19 cellular contexts compared by ENCODE assay signal in genomic region chr19:54724644-54725043, GRCh38. TPM values are rescaled to one million over a fixed set of nuclear protein-coding genes. Genes with fewer than 3 reads are reported as not detected.
DNase-seq lines count a peak whose midpoint lies in the region; ATAC-seq and TF ChIP-seq lines count a peak whose summit lies in the region.
"Had no signal": no experiment of that assay in that cellular context is flagged by ENCODE, and none has a peak within 500 bp of the region (broad histone marks: within the 10 kb centered on the region; RNA-seq: fewer than 3 reads in every experiment).

No MANE protein-coding gene starts in this region.

- TF ChIP-seq POLR2A in vagina (IDR thresholded peaks at IDR 0.05) = no peak

- peaks cover 2% of the 10 kb centered on the region for H3K36me3 Mint-ChIP-seq in activated naive CD4-positive, alpha-beta T cell treated with anti-CD3 and anti-CD28 coated beads, Interleukin-2, amount 50 U/mL, for 24 hours
- no peaks in the 10 kb centered on the region for H3K36me3 Mint-ChIP-seq in activated naive CD4-positive, alpha-beta T cell treated with anti-CD3 and anti-CD28 coated beads for 36 hours (ENCODE audit: low read depth)
- peaks cover 23% of the 10 kb centered on the region for H3K36me3 Mint-ChIP-seq in endothelial cell (ENCODE audit: low read depth, unreplicated experiment)

- peaks cover 16% of the 10 kb centered on the region for H3K9me3 Mint-ChIP-seq in activated naive CD4-positive, alpha-beta T cell treated with anti-CD3 and anti-CD28 coated beads, Interleukin-2, amount 50 U/mL, for 24 hours
- H3K9me3 Mint-ChIP-seq in activated naive CD4-positive, alpha-beta T cell treated with anti-CD3 and anti-CD28 coated beads for 36 hours = peaks cover 12% of the 10 kb centered on the region
- peaks cover 53% of the 10 kb centered on the region for H3K9me3 Mint-ChIP-seq in endothelial cell (ENCODE audit: unreplicated experiment)

- H3K4me3 Mint-ChIP-seq in activated naive CD4-positive, alpha-beta T cell treated with anti-CD3 and anti-CD28 coated beads, Interleukin-2, amount 50 U/mL, for 24 hours = no peak overlapping the region
- H3K4me3 Mint-ChIP-seq in activated naive CD4-positive, alpha-beta T cell treated with anti-CD3 and anti-CD28 coated beads for 36 hours = no peak overlapping the region
- peak overlapping the region; percentile 42 for H3K4me3 Mint-ChIP-seq in endothelial cell (ENCODE audit: unreplicated experiment)
- H3K4me3 Mint-ChIP-seq: B cell; CD4-positive, alpha-beta T cell; CD8-positive, alpha-beta T cell had no signal

- H3K9me3 ChIP-seq in vagina (no peaks in the 10 kb centered on the region), left ventricle myocardium inferior (replicated peaks) (peaks cover 48% of the 10 kb centered on the region)

- H3K27ac ChIP-seq in vagina = no peak overlapping the region
- no peak overlapping the region for H3K27ac ChIP-seq in left ventricle myocardium inferior (replicated peaks)
- H3K27ac ChIP-seq: 22Rv1; A549; BLaER1 treated with 17β-estradiol and CSF1 and Interleukin-3, amounts not matched to agents 10 nM and 100 nM; C4-2B had no signal

- H3K27me3 ChIP-seq in vagina (no peaks in the 10 kb centered on the region), left ventricle myocardium inferior (ENCODE audit: low read depth) (no peaks in the 10 kb centered on the region)
- H3K27me3 ChIP-seq: BLaER1 treated with 17β-estradiol and CSF1 and Interleukin-3, amounts not matched to agents 10 nM and 100 nM had no signal

- H3K4me3 ChIP-seq in vagina (no peak overlapping the region), left ventricle myocardium inferior (no peak overlapping the region)
- H3K4me3 ChIP-seq: A549; BLaER1 treated with 17β-estradiol and CSF1 and Interleukin-3, amounts not matched to agents 10 nM and 100 nM had no signal

- no peak for DNase-seq in activated naive CD4-positive, alpha-beta T cell treated with anti-CD3 and anti-CD28 coated beads for 36 hours
- no peak for DNase-seq in endothelial cell (ENCODE audit: low spot score)
- DNase-seq in vagina (ENCODE audit: extremely low spot score in 2 of 2) = peak; percentile 40 to 42
- no peak for DNase-seq in left ventricle myocardium inferior
- DNase-seq: AML-193; Caco-2; Calu3; CD4-positive, alpha-beta T cell; CD8-positive, alpha-beta T cell; DMS79 treated with DMSO at 0.1 percent for 48 hours; GF-D8 had no signal

- no peak for TF ChIP-seq CTCF in endothelial cell (IDR thresholded peaks at IDR 0.05; ENCODE audit: unreplicated experiment)
- TF ChIP-seq CTCF in vagina (IDR thresholded peaks at IDR 0.05) = no peak
- TF ChIP-seq CTCF in left ventricle myocardium inferior (IDR thresholded peaks at IDR 0.05; ENCODE audit: borderline replicate concordance) = no peak

- no peaks in the 10 kb centered on the region for H3K4me1 Mint-ChIP-seq in activated naive CD4-positive, alpha-beta T cell treated with anti-CD3 and anti-CD28 coated beads, Interleukin-2, amount 50 U/mL, for 24 hours
- no peaks in the 10 kb centered on the region for H3K4me1 Mint-ChIP-seq in activated naive CD4-positive, alpha-beta T cell treated with anti-CD3 and anti-CD28 coated beads for 36 hours (ENCODE audit: low read depth)
- H3K4me1 Mint-ChIP-seq in endothelial cell (ENCODE audit: unreplicated experiment) = no peaks in the 10 kb centered on the region
- H3K4me1 Mint-ChIP-seq: B cell had no signal

- ATAC-seq in HG03460 (IDR thresholded peaks at IDR 0.05; ENCODE audit: unreplicated experiment) = no peak
- ATAC-seq: A549; CD8-positive, alpha-beta T cell had no signal

- H3K4me1 ChIP-seq in vagina (no peaks in the 10 kb centered on the region), left ventricle myocardium inferior (no peaks in the 10 kb centered on the region)
- H3K4me1 ChIP-seq: A549; BLaER1 treated with 17β-estradiol and CSF1 and Interleukin-3, amounts not matched to agents 10 nM and 100 nM; Caco-2 had no signal

- CTCF ChIA-PET in activated naive CD4-positive, alpha-beta T cell treated with anti-CD3 and anti-CD28 coated beads for 36 hours (lab: Charles Lee) = no interaction called here

- intact Hi-C loops in activated naive CD4-positive, alpha-beta T cell treated with anti-CD3 and anti-CD28 coated beads for 36 hours (cut with micrococcal nuclease) = no loop called here
- intact Hi-C loops in vagina (cut with DNase I) (no loop called here), left ventricle myocardium inferior (cut with micrococcal nuclease) (no loop called here)

- H3K27ac Mint-ChIP-seq in activated naive CD4-positive, alpha-beta T cell treated with anti-CD3 and anti-CD28 coated beads, Interleukin-2, amount 50 U/mL, for 24 hours = peak overlapping the region; percentile 10
- no peak overlapping the region for H3K27ac Mint-ChIP-seq in activated naive CD4-positive, alpha-beta T cell treated with anti-CD3 and anti-CD28 coated beads for 36 hours
- no peak overlapping the region for H3K27ac Mint-ChIP-seq in endothelial cell (ENCODE audit: unreplicated experiment)
- H3K27ac Mint-ChIP-seq: B cell; CD4-positive, alpha-beta T cell; CD8-positive, alpha-beta T cell had no signal

- H3K27me3 Mint-ChIP-seq in activated naive CD4-positive, alpha-beta T cell treated with anti-CD3 and anti-CD28 coated beads, Interleukin-2, amount 50 U/mL, for 24 hours = peaks cover 3% of the 10 kb centered on the region
- peaks cover 4% of the 10 kb centered on the region for H3K27me3 Mint-ChIP-seq in activated naive CD4-positive, alpha-beta T cell treated with anti-CD3 and anti-CD28 coated beads for 36 hours (ENCODE audit: low read depth)
- H3K27me3 Mint-ChIP-seq in endothelial cell (ENCODE audit: unreplicated experiment) = peaks cover 15% of the 10 kb centered on the region

- H3K36me3 ChIP-seq in vagina (no peaks in the 10 kb centered on the region), left ventricle myocardium inferior (no peaks in the 10 kb centered on the region)
- H3K36me3 ChIP-seq: BLaER1 treated with 17β-estradiol and CSF1 and Interleukin-3, amounts not matched to agents 10 nM and 100 nM had no signal

RNA-seq across cellular contexts. Expression of gene KIR3DL3, which starts 0.4 kb away (rescaled TPM):
- not detected for total RNA-seq in activated naive CD4-positive, alpha-beta T cell treated with anti-CD3 and anti-CD28 coated beads for 36 hours
- total RNA-seq in endothelial cell (ENCODE audit: unreplicated experiment) = not detected
- total RNA-seq in vagina = not detected
- total RNA-seq in left ventricle myocardium inferior = not detected
- total RNA-seq: A172; B cell; Caco-2; Calu3; CD4-positive, alpha-beta T cell had no signal

RNA-seq across cellular contexts. Expression of gene KIR2DL3, which starts 13.7 kb away (rescaled TPM):
- not detected for total RNA-seq in activated naive CD4-positive, alpha-beta T cell treated with anti-CD3 and anti-CD28 coated beads for 36 hours
- not detected for total RNA-seq in endothelial cell (ENCODE audit: unreplicated experiment)
- not detected for total RNA-seq in vagina
- not detected for total RNA-seq in left ventricle myocardium inferior
- total RNA-seq: A172; B cell; Caco-2; Calu3; CD4-positive, alpha-beta T cell had no signal

RNA-seq across cellular contexts. Expression of gene KIR2DL1, which starts 44.9 kb away (rescaled TPM):
- total RNA-seq in activated naive CD4-positive, alpha-beta T cell treated with anti-CD3 and anti-CD28 coated beads for 36 hours = not detected
- total RNA-seq in endothelial cell (ENCODE audit: unreplicated experiment) (not detected), vagina (not detected), left ventricle myocardium inferior (not detected)
- total RNA-seq: A172; B cell; Caco-2; Calu3; CD4-positive, alpha-beta T cell had no signal

Comparison
In these comparisons a context has a peak if more than half of its experiments do, and no peak if none do; other contexts are left out.
1. DNase-seq: peak in vagina (2 of 2); none in activated naive CD4-positive, alpha-beta T cell treated with anti-CD3 and anti-CD28 coated beads for 36 hours (single experiment), endothelial cell (single experiment) and left ventricle myocardium inferior (single experiment).